8 cellular contexts compared by ENCODE assay signal in genomic region chr1:204128964-204129896, GRCh38. TPM values are rescaled to one million over a fixed set of nuclear protein-coding genes. Genes with fewer than 3 reads are reported as not detected.
DNase-seq lines count a peak whose midpoint lies in the region; ATAC-seq and TF ChIP-seq lines count a peak whose summit lies in the region.

No MANE protein-coding gene starts in this region.

- H3K9me3 ChIP-seq in body of pancreas = no peaks in the 10 kb centered on the region
- no peaks in the 10 kb centered on the region for H3K9me3 ChIP-seq in iPS DF 6.9 (ENCODE audit: control insufficient read depth, insufficient read depth, low read length)
- H3K9me3 ChIP-seq in gastrocnemius medialis = no peaks in the 10 kb centered on the region

- H3K27ac ChIP-seq in body of pancreas (peak overlapping the region; percentile 88 to 93 (median 92)), iPS DF 6.9 (ENCODE audit: low read length) (no peak overlapping the region), gastrocnemius medialis (peak overlapping the region; percentile 1 to 45 (median 38))

- ATAC-seq in GM18867 (IDR thresholded peaks at IDR 0.05; ENCODE audit: unreplicated experiment) = peak; percentile 61
- peak; percentile 72 for ATAC-seq in body of pancreas
- ATAC-seq in gastrocnemius medialis = peak; percentile 54 to 86
- no peak for ATAC-seq in GM18502 (IDR thresholded peaks at IDR 0.05; ENCODE audit: poor library complexity, unreplicated experiment)

- no peaks in the 10 kb centered on the region for H3K27me3 ChIP-seq in body of pancreas
- H3K27me3 ChIP-seq in iPS DF 6.9 (ENCODE audit: control insufficient read depth, insufficient read depth, low read length) = no peaks in the 10 kb centered on the region
- no peaks in the 10 kb centered on the region for H3K27me3 ChIP-seq in gastrocnemius medialis

- H3K4me1 ChIP-seq in body of pancreas (peaks cover 52% of the 10 kb centered on the region), iPS DF 6.9 (ENCODE audit: control insufficient read depth, insufficient read depth, low read length) (peaks cover 10% of the 10 kb centered on the region), gastrocnemius medialis (peaks cover 14 to 32% of the 10 kb centered on the region in 2 donors)

- TF ChIP-seq CTCF in body of pancreas (IDR thresholded peaks at IDR 0.05) (peak; percentile 86 to 96 (median 92)), gastrocnemius medialis (IDR thresholded peaks at IDR 0.05 in 4 of 5, conservative IDR thresholded peaks at IDR 0.05 in 1 of 5) (peak; percentile 86 to 97 (median 95))

- 4 to 7% methylated on average over 17 to 28 of the region's 29 CpGs for WGBS in body of pancreas, 2 donors
- WGBS in iPS DF 6.9 (ENCODE audit: insufficient coverage, insufficient read length) = no CpG with 5 or more reads among the region's 29 CpGs

- intact Hi-C loops in body of pancreas (cut with DNase I) (loop anchor here (5.0 kb wide), 1 partner anchor 57 kb away; the partner anchor contains the start of gene SOX13), gastrocnemius medialis (cut with DNase I; ENCODE audit: low total_unique reads) (loop anchor here (1.0 kb wide), 2 partner anchors 56 to 268 kb away; partner anchors contain the start of genes SNRPE and SOX13)

- H3K4me3 ChIP-seq in body of pancreas = no peak overlapping the region
- peak overlapping the region; percentile 4; the same call in 1 of the 2 replicates for H3K4me3 ChIP-seq in iPS DF 6.9 (ENCODE audit: low read length)
- H3K4me3 ChIP-seq in gastrocnemius medialis = peak overlapping the region; percentile 23 to 55 (median 36)

- in situ Hi-C loops in gastrocnemius medialis (cut with MboI; ENCODE audit: low sequenced_read_pairs in 4 of 4) = loop anchor here (5.0 to 10.0 kb wide), 4 partner anchors 52 to 267 kb away; partner anchors contain the start of genes SNRPE (in 2 of the 4) and SOX13 (in 2 of the 4)

- TF ChIP-seq POLR2A in body of pancreas (IDR thresholded peaks at IDR 0.05) = peak in 2 of 3 donors; percentile 33 to 44
- no peak for TF ChIP-seq POLR2A in gastrocnemius medialis (IDR thresholded peaks at IDR 0.05)

- peak; percentile 71 for DNase-seq in A172 (ENCODE audit: low spot score)
- peak; percentile 64 for DNase-seq in NCI-H1694 treated with DMSO at 0.1 percent for 48 hours (lab: John Stamatoyannopoulos, UW)
- DNase-seq in T1000 (lab: John Stamatoyannopoulos, UW) = peak; percentile 43
- DNase-seq in body of pancreas = peak; percentile 75 to 82 (median 76)
- DNase-seq in iPS DF 6.9 (ENCODE audit: low read depth, low spot score) = no peak
- peak; percentile 33 to 64 for DNase-seq in gastrocnemius medialis

- H3K36me3 ChIP-seq in body of pancreas (replicated peaks in 1 of 2; ENCODE audit: insufficient read depth in 1 of 2, low read depth in 2 of 2) (peaks cover 0 to 2% of the 10 kb centered on the region in 2 donors), iPS DF 6.9 (ENCODE audit: control insufficient read depth, insufficient read depth, low read length) (peaks cover 22% of the 10 kb centered on the region; the same call in 1 of the 2 replicates), gastrocnemius medialis (peaks cover 0 to 16% of the 10 kb centered on the region in 2 donors)

RNA-seq across cellular contexts. Expression of gene ETNK2, which starts 22.6 kb away (rescaled TPM):
- 20.9 and 23.0 TPM in 2 replicates for total RNA-seq in A172 (2014; rRNA removed; shearing (Covaris generic))
- total RNA-seq in body of pancreas = 10 to 100 TPM in 1 of 2 donors, 1 to 10 TPM in 1; 4.0 to 15.8 TPM
- total RNA-seq in gastrocnemius medialis = 1 to 10 TPM in 3 of 4 donors, under 1 TPM in 1; 0.66 to 3.1 (median 2.3) TPM

RNA-seq across cellular contexts. Expression of gene REN, which starts 36.9 kb away (rescaled TPM):
- 0.62 TPM in 1 of 2 replicates, not detected in the other for total RNA-seq in A172 (2014; rRNA removed; shearing (Covaris generic))
- total RNA-seq in body of pancreas (not detected), gastrocnemius medialis (under 1 TPM in 1 of 4 donors, not detected in 3; 0.22 TPM)

RNA-seq across cellular contexts. Expression of gene SOX13, which starts 56.3 kb away (rescaled TPM):
- 7.0 and 11.2 TPM in 2 replicates for total RNA-seq in A172 (2014; rRNA removed; shearing (Covaris generic))
- total RNA-seq in body of pancreas (10 to 100 TPM; 29.6 to 37.2 TPM), gastrocnemius medialis (10 to 100 TPM; 15.6 to 31.1 (median 16.3) TPM)

Comparison
In these comparisons a context has a peak if more than half of its experiments do, and no peak if none do; other contexts are left out.
1. H3K4me3 ChIP-seq: peak in iPS DF 6.9 (single experiment) and gastrocnemius medialis (4 of 4); none in body of pancreas (0 of 2).
2. POLR2A ChIP-seq: peak in body of pancreas (2 of 3); none in gastrocnemius medialis (0 of 2).